ENCODE assay signal across 22 cellular contexts in the genomic region with DNA sequence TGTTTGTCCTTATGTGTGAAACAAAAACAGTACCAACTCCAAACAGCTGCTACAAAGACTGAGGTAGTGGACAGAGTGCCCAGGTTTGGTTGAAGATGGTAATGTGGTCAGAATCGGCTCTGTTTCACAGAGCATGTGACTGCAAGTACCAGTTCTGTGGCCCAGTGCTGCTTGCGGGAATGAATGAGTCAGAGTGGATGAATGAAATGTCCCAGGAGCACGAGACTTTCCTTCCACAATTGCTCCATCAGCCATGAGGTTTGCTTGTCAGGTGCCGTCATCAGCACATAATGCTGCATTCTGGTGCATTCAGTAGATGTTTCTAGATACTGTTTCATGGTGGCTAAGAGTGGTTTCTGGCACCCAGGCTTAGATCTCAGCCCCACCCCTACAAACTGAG.
DNase-seq lines count a peak whose midpoint lies in the region; ATAC-seq and TF ChIP-seq lines count a peak whose summit lies in the region.
"Had no signal": no experiment of that assay in that cellular context is flagged by ENCODE, and none has a peak within 500 bp of the region (broad histone marks: within the 10 kb centered on the region; RNA-seq: fewer than 3 reads in every experiment).

No MANE protein-coding gene starts in this region.

- no peak overlapping the region for H2BK120ac ChIP-seq in mesenchymal stem cell (ENCODE audit: low read depth, low read length)

- peaks cover 4% of the 10 kb centered on the region for H3K79me1 ChIP-seq in mesenchymal stem cell (replicated peaks; ENCODE audit: low read length, poor library complexity, severe bottlenecking)

- H4K8ac ChIP-seq in mesenchymal stem cell (ENCODE audit: low read length) = no peak overlapping the region

- ATAC-seq in HG02885 (IDR thresholded peaks at IDR 0.05; ENCODE audit: poor library complexity, unreplicated experiment) = no peak
- ATAC-seq: left cardiac atrium; stimulated activated naive B cell treated with anti-CD40 and anti-IgM and Interleukin-4, amounts not matched to agents 10 μg/mL and 1 μg/mL and 100 μg/mL, for 72 hours had no signal

- no peak overlapping the region for H2BK12ac ChIP-seq in mesenchymal stem cell (ENCODE audit: low read length in 2 of 2)

- DNase-seq in AG08395 (ENCODE audit: low spot score) = peak; percentile 30
- peak; percentile 46 for DNase-seq in HT1080 (ENCODE audit: low read depth)
- DNase-seq in cardiac fibroblast (ENCODE audit: low read depth in 2 of 2) = peak; percentile 29 to 46
- DNase-seq in mesenchymal stem cell = peak; percentile 85
- DNase-seq in activated T-helper 1 cell treated with anti-CD3 and anti-CD28 coated beads, Interleukin-12 subunit alpha, Interleukin-12 subunit beta, Interleukin-2, Interleukin-4 antibody, amounts not matched to agents 30 ng/mL and 10 ng/mL and 1 ng/mL, durations not matched to agents 14 hours and 24 hours and 36 hours (ENCODE audit: low spot score) = no peak
- DNase-seq in NCI-H345 (lab: John Stamatoyannopoulos, UW) = no peak
- DNase-seq in GM19238 (ENCODE audit: insufficient read length, low spot score) = no peak
- DNase-seq: ACHN; activated effector memory CD4-positive, alpha-beta T cell treated with Interleukin-2 at 50 U/mL for 16 hours; adrenal gland; CD4-positive, CD25-positive, alpha-beta regulatory T cell; effector CD4-positive, alpha-beta T cell; Kasumi-1; left cardiac atrium; midbrain; NCI-H2171; NCI-H748 treated with DMSO at 0.1 percent for 48 hours; SIG-M5; stimulated activated naive B cell treated with anti-CD40 and anti-IgM and Interleukin-4, amounts not matched to agents 10 μg/mL and 1 μg/mL and 100 μg/mL, for 72 hours had no signal

- intact Hi-C loops in activated T-helper 1 cell treated with anti-CD3 and anti-CD28 coated beads, Interleukin-12 subunit alpha, Interleukin-12 subunit beta, Interleukin-2, Interleukin-4 antibody, amounts not matched to agents 30 ng/mL and 10 ng/mL and 1 ng/mL, durations not matched to agents 14 hours and 24 hours and 36 hours (cut with micrococcal nuclease) = no loop called here

- no peak overlapping the region for H3K4me2 ChIP-seq in mesenchymal stem cell (ENCODE audit: low read length, poor library complexity, severe bottlenecking)

- H3K4me1 ChIP-seq in mesenchymal stem cell (ENCODE audit: control insufficient read depth, insufficient read depth, low read depth, low read length) = peaks cover 3% of the 10 kb centered on the region
- H3K4me1 ChIP-seq: HAP-1, thyroid gland had no signal

- H3K23ac ChIP-seq in mesenchymal stem cell (ENCODE audit: low read length in 2 of 2) = no peak overlapping the region

- H3K27me3 Mint-ChIP-seq in activated T-helper 1 cell treated with anti-CD3 and anti-CD28 coated beads, Interleukin-12 subunit alpha, Interleukin-12 subunit beta, Interleukin-2, Interleukin-4 antibody, amounts not matched to agents 30 ng/mL and 10 ng/mL and 1 ng/mL, durations not matched to agents 14 hours and 24 hours and 36 hours (ENCODE audit: insufficient read depth) = no peaks in the 10 kb centered on the region
- H3K27me3 Mint-ChIP-seq: CD4-positive, CD25-positive, alpha-beta regulatory T cell had no signal

- no peak overlapping the region for H3K4me3 ChIP-seq in cardiac fibroblast (replicated peaks in 1 of 2; ENCODE audit: low read depth in 2 of 2, low read length in 2 of 2)
- no peak overlapping the region for H3K4me3 ChIP-seq in mesenchymal stem cell (ENCODE audit: insufficient read depth in 1 of 2, low read depth in 1 of 2, low read length in 2 of 2)
- H3K4me3 ChIP-seq: adrenal gland, HAP-1, thyroid gland had no signal

- peaks cover 18% of the 10 kb centered on the region for H3K4me1 Mint-ChIP-seq in activated T-helper 1 cell treated with anti-CD3 and anti-CD28 coated beads, Interleukin-12 subunit alpha, Interleukin-12 subunit beta, Interleukin-2, Interleukin-4 antibody, amounts not matched to agents 30 ng/mL and 10 ng/mL and 1 ng/mL, durations not matched to agents 14 hours and 24 hours and 36 hours (ENCODE audit: low read depth)

- H3K4me3 Mint-ChIP-seq in activated T-helper 1 cell treated with anti-CD3 and anti-CD28 coated beads, Interleukin-12 subunit alpha, Interleukin-12 subunit beta, Interleukin-2, Interleukin-4 antibody, amounts not matched to agents 30 ng/mL and 10 ng/mL and 1 ng/mL, durations not matched to agents 14 hours and 24 hours and 36 hours = no peak overlapping the region
- H3K4me3 Mint-ChIP-seq: CD4-positive, CD25-positive, alpha-beta regulatory T cell; stimulated activated naive B cell treated with anti-CD40 and anti-IgM and Interleukin-4, amounts not matched to agents 10 μg/mL and 1 μg/mL and 100 μg/mL, for 72 hours had no signal

- H3K27me3 ChIP-seq in mesenchymal stem cell (ENCODE audit: control insufficient read depth in 1 of 2, insufficient read depth in 1 of 2, low read length in 2 of 2) = no peaks in the 10 kb centered on the region
- H3K27me3 ChIP-seq: adrenal gland, thyroid gland had no signal

- WGBS in mesenchymal stem cell = 39% methylated on average over 2 of the region's 4 CpGs

- H3K9me3 ChIP-seq in mesenchymal stem cell (ENCODE audit: control insufficient read depth, low read length) = no peaks in the 10 kb centered on the region
- H3K9me3 ChIP-seq: adrenal gland, thyroid gland had no signal

- H3K36me3 Mint-ChIP-seq in activated T-helper 1 cell treated with anti-CD3 and anti-CD28 coated beads, Interleukin-12 subunit alpha, Interleukin-12 subunit beta, Interleukin-2, Interleukin-4 antibody, amounts not matched to agents 30 ng/mL and 10 ng/mL and 1 ng/mL, durations not matched to agents 14 hours and 24 hours and 36 hours (ENCODE audit: low read depth) = peaks cover 36% of the 10 kb centered on the region

- no peak overlapping the region for H3K9ac ChIP-seq in mesenchymal stem cell (ENCODE audit: low read length)

- H2AK5ac ChIP-seq in mesenchymal stem cell (ENCODE audit: low read length, severe bottlenecking) = no peak overlapping the region

- H2AFZ ChIP-seq in mesenchymal stem cell (ENCODE audit: low read depth, low read length) = no peak overlapping the region

- no peak overlapping the region for H2BK5ac ChIP-seq in mesenchymal stem cell (ENCODE audit: low read depth, low read length, poor library complexity, severe bottlenecking)

- peaks cover 16% of the 10 kb centered on the region for H3K9me3 Mint-ChIP-seq in activated T-helper 1 cell treated with anti-CD3 and anti-CD28 coated beads, Interleukin-12 subunit alpha, Interleukin-12 subunit beta, Interleukin-2, Interleukin-4 antibody, amounts not matched to agents 30 ng/mL and 10 ng/mL and 1 ng/mL, durations not matched to agents 14 hours and 24 hours and 36 hours

- no peak overlapping the region for H4K91ac ChIP-seq in mesenchymal stem cell (ENCODE audit: low read length)

- H3K4ac ChIP-seq in mesenchymal stem cell (ENCODE audit: low read depth in 1 of 2, low read length in 2 of 2) = no peak overlapping the region

- no peak overlapping the region for H3K14ac ChIP-seq in mesenchymal stem cell (ENCODE audit: low read length in 2 of 2)

- no peak overlapping the region for H3K27ac ChIP-seq in mesenchymal stem cell (ENCODE audit: low read length, poor library complexity, severe bottlenecking)
- H3K27ac ChIP-seq: adrenal gland, thyroid gland had no signal

- H3K27ac Mint-ChIP-seq in activated T-helper 1 cell treated with anti-CD3 and anti-CD28 coated beads, Interleukin-12 subunit alpha, Interleukin-12 subunit beta, Interleukin-2, Interleukin-4 antibody, amounts not matched to agents 30 ng/mL and 10 ng/mL and 1 ng/mL, durations not matched to agents 14 hours and 24 hours and 36 hours = no peak overlapping the region
- H3K27ac Mint-ChIP-seq: stimulated activated naive B cell treated with anti-CD40 and anti-IgM and Interleukin-4, amounts not matched to agents 10 μg/mL and 1 μg/mL and 100 μg/mL, for 72 hours had no signal

- peaks cover 0 to 21% of the 10 kb centered on the region in 2 experiments for H3K36me3 ChIP-seq in mesenchymal stem cell (ENCODE audit: control insufficient read depth in 1 of 2, insufficient read depth in 2 of 2, low read depth in 1 of 2, low read length in 2 of 2)
- H3K36me3 ChIP-seq: adrenal gland, thyroid gland had no signal

- peak overlapping the region in 1 of 2 experiments; percentile 21 for H3K18ac ChIP-seq in mesenchymal stem cell (ENCODE audit: low read depth in 1 of 2, low read length in 2 of 2)

- H2BK15ac ChIP-seq in mesenchymal stem cell (ENCODE audit: low read depth, poor library complexity, severe bottlenecking) = no peak overlapping the region

- no peak for TF ChIP-seq CTCF in cardiac fibroblast (IDR thresholded peaks at IDR 0.05; ENCODE audit: low read depth, low read length)

Comparison
In these comparisons a context has a peak if more than half of its experiments do, and no peak if none do; other contexts are left out.
1. DNase-seq: peak in AG08395 (single experiment), HT1080 (single experiment), cardiac fibroblast (2 of 2) and mesenchymal stem cell (single experiment); none in activated T-helper 1 cell treated with anti-CD3 and anti-CD28 coated beads, Interleukin-12 subunit alpha, Interleukin-12 subunit beta, Interleukin-2, Interleukin-4 antibody, amounts not matched to agents 30 ng/mL and 10 ng/mL and 1 ng/mL, durations not matched to agents 14 hours and 24 hours and 36 hours (single experiment), NCI-H345 (single experiment) and GM19238 (single experiment).